9 cellular contexts compared by ENCODE assay signal in the genomic region with DNA sequence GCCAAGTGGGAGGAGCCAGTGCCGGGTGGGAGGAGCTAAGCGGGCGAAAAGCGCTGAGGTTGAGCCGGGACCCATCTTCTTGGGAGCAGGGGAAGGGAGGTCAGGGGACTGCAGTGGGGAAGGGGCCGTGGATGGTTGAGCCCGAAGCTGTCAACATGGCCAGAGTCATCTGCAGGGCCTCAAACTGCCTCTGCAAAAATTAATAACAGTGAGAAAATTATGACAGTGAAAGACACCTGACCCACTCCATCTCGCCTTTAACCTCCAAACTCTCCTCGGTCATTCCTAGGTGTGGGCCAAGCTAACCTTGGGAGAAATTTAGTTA. TPM values are rescaled to one million over a fixed set of nuclear protein-coding genes. Genes with fewer than 3 reads are reported as not detected.
DNase-seq lines count a peak whose midpoint lies in the region; ATAC-seq and TF ChIP-seq lines count a peak whose summit lies in the region.
"Had no signal": no experiment of that assay in that cellular context is flagged by ENCODE, and none has a peak within 500 bp of the region (broad histone marks: within the 10 kb centered on the region; RNA-seq: fewer than 3 reads in every experiment).

No MANE protein-coding gene starts in this region.

- H3K36me3 Mint-ChIP-seq in naive thymus-derived CD8-positive, alpha-beta T cell, result peaks cover 0 to 18% (median 15%) of the 10 kb centered on the region in 3 donors

- H3K27ac ChIP-seq in 22Rv1, result peak overlapping the region; percentile 94

- no peak for TF ChIP-seq CTCF in 22Rv1 (IDR thresholded peaks at IDR 0.05)
- TF ChIP-seq CTCF in cardiac fibroblast (IDR thresholded peaks at IDR 0.05; ENCODE audit: low read depth, low read length), result no peak

- H3K27me3 Mint-ChIP-seq in naive thymus-derived CD8-positive, alpha-beta T cell, result no peaks in the 10 kb centered on the region

- in situ Hi-C loops in KBM-7 (cut with MboI; ENCODE audit: low pct_unique_long_range_greater_than_20kb, low sequenced_read_pairs), result no loop called here

- no peak for DNase-seq in Jurkat, Clone E6-1 (ENCODE audit: low read depth, low spot score)
- DNase-seq in cardiac fibroblast (ENCODE audit: low read depth in 2 of 2) (no peak), NCI-H2107 treated with DMSO at 0.1 percent for 48 hours (lab: John Stamatoyannopoulos, UW; ENCODE audit: unreplicated experiment) (no peak), SK-N-DZ (ENCODE audit: low spot score) (no peak), globus pallidus (ENCODE audit: low spot score) (no peak), KBM-7 (no peak)
- DNase-seq in naive thymus-derived CD8-positive, alpha-beta T cell, result no peak

- H3K4me3 Mint-ChIP-seq in naive thymus-derived CD8-positive, alpha-beta T cell, result peak overlapping the region; percentile 89 to 99 (median 94)

- H3K4me1 Mint-ChIP-seq in naive thymus-derived CD8-positive, alpha-beta T cell, result peaks cover 11 to 35% (median 32%) of the 10 kb centered on the region in 4 donors

- peak overlapping the region; percentile 60 to 98 (median 94) for H3K27ac Mint-ChIP-seq in naive thymus-derived CD8-positive, alpha-beta T cell

- ATAC-seq in naive thymus-derived CD8-positive, alpha-beta T cell, result no peak

- peak overlapping the region; percentile 76 for H3K4me3 ChIP-seq in Jurkat, Clone E6-1 (ENCODE audit: low read length)
- peak overlapping the region; percentile 79 for H3K4me3 ChIP-seq in cardiac fibroblast (replicated peaks in 1 of 2; ENCODE audit: low read depth in 2 of 2, low read length in 2 of 2)

- POLR2A ChIA-PET in naive thymus-derived CD8-positive, alpha-beta T cell (lab: Charles Lee), result interaction anchor here (0.5 to 3.3 kb wide), 11 partner anchors 9 to 582 kb away, joined by 3 to 50 read pairs (median 5); a partner anchor contains a TSS

- peaks cover 0 to 37% (median 29%) of the 10 kb centered on the region in 9 donors for H3K9me3 Mint-ChIP-seq in naive thymus-derived CD8-positive, alpha-beta T cell

RNA-seq across cellular contexts. Expression of a gene that starts 30.1 kb away (rescaled TPM):
- polyA plus RNA-seq in Jurkat, Clone E6-1 (2012; ENCODE audit: insufficient read depth, insufficient read length), result 4.9 TPM
- 10 to 100 TPM; 29.6 to 31.5 TPM for total RNA-seq in naive thymus-derived CD8-positive, alpha-beta T cell
- polyA plus RNA-seq in naive thymus-derived CD8-positive, alpha-beta T cell, result 1 to 10 TPM; 4.4 to 7.5 (median 7.4) TPM
- polyA plus RNA-seq in SK-N-DZ (2014; cell fraction: cytosol; rRNA removed), result 3.3 and 3.6 TPM in 2 replicates
- polyA plus RNA-seq in SK-N-DZ (2014; cell fraction: nucleus; rRNA removed), result 5.5 and 6.1 TPM in 2 replicates

RNA-seq across cellular contexts. Expression of a gene that starts 41.1 kb away (rescaled TPM):
- polyA plus RNA-seq in Jurkat, Clone E6-1 (2012; ENCODE audit: insufficient read depth, insufficient read length), result not detected
- not detected for total RNA-seq in naive thymus-derived CD8-positive, alpha-beta T cell
- polyA plus RNA-seq in naive thymus-derived CD8-positive, alpha-beta T cell, result not detected
- polyA plus RNA-seq in SK-N-DZ (2014; cell fraction: cytosol; rRNA removed), result not detected in 2 replicates
- polyA plus RNA-seq in SK-N-DZ (2014; cell fraction: nucleus; rRNA removed), result not detected in 2 replicates
- total RNA-seq: subcutaneous adipose tissue had no signal

RNA-seq across cellular contexts. Expression of a gene that starts 50.4 kb away (rescaled TPM):
- polyA plus RNA-seq in Jurkat, Clone E6-1 (2012; ENCODE audit: insufficient read depth, insufficient read length), result not detected
- total RNA-seq in naive thymus-derived CD8-positive, alpha-beta T cell, result not detected
- polyA plus RNA-seq in naive thymus-derived CD8-positive, alpha-beta T cell, result not detected
- polyA plus RNA-seq in SK-N-DZ (2014; cell fraction: cytosol; rRNA removed), result not detected in 2 replicates
- polyA plus RNA-seq in SK-N-DZ (2014; cell fraction: nucleus; rRNA removed), result not detected in 2 replicates
- total RNA-seq: subcutaneous adipose tissue had no signal

RNA-seq across cellular contexts. Expression of a gene that starts 59.6 kb away (rescaled TPM):
- not detected for polyA plus RNA-seq in Jurkat, Clone E6-1 (2012; ENCODE audit: insufficient read depth, insufficient read length)
- not detected for total RNA-seq in naive thymus-derived CD8-positive, alpha-beta T cell
- not detected for polyA plus RNA-seq in naive thymus-derived CD8-positive, alpha-beta T cell
- not detected in 2 replicates for polyA plus RNA-seq in SK-N-DZ (2014; cell fraction: cytosol; rRNA removed)
- polyA plus RNA-seq in SK-N-DZ (2014; cell fraction: nucleus; rRNA removed), result not detected in 2 replicates
- total RNA-seq: subcutaneous adipose tissue had no signal
